Comparison of ENCODE assay signal across 35 cellular contexts in genomic region chr16:7340938-7341337, GRCh38. TPM values are rescaled to one million over a fixed set of nuclear protein-coding genes. Genes with fewer than 3 reads are reported as not detected.
"Had no signal": no experiment of that assay in that cellular context is flagged by ENCODE, and none has a peak within 500 bp of the region (broad histone marks: within the 10 kb centered on the region; RNA-seq: fewer than 3 reads in every experiment).

No MANE protein-coding gene starts in this region.

- H3K36me3 ChIP-seq: adrenal gland, brain microvascular endothelial cell, breast epithelium had no signal

- H3K4me1 ChIP-seq: adrenal gland, body of pancreas, breast epithelium had no signal

- H3K27me3 Mint-ChIP-seq: activated B cell treated with CpG ODN at 0.5 μM for 24 hours; activated CD4-positive, alpha-beta memory T cell treated with anti-CD3 and anti-CD28 coated beads for 36 hours; activated CD4-positive, alpha-beta T cell treated with anti-CD3 and anti-CD28 coated beads, Interleukin-2, amount 10 ng/mL, durations not matched to agents 24 days and 14 days; activated CD8-positive, alpha-beta T cell treated with anti-CD3 and anti-CD28 coated beads for 36 hours; activated naive CD4-positive, alpha-beta T cell treated with anti-CD3 and anti-CD28 coated beads, Interleukin-2, amount 10 ng/mL, durations not matched to agents 7 days and 5 days; activated naive CD8-positive, alpha-beta T cell treated with anti-CD3 and anti-CD28 coated beads for 36 hours; activated T-helper 17 cell treated with anti-CD3 and anti-CD28 coated beads, Interleukin-2, amount 50 U/mL, for 72 hours had no signal

- H3K9me3 ChIP-seq: adrenal gland, body of pancreas, breast epithelium had no signal

- H3K4me3 ChIP-seq: adrenal gland, body of pancreas, breast epithelium had no signal

- ATAC-seq: activated CD8-positive, alpha-beta T cell treated with anti-CD3 and anti-CD28 coated beads for 36 hours; activated naive CD4-positive, alpha-beta T cell treated with anti-CD3 and anti-CD28 coated beads, Interleukin-2, amount 50 U/mL, for 72 hours; activated T-cell treated with anti-CD3 and anti-CD28 coated beads, Interleukin-2, amount 50 U/mL, for 4 hours; activated T-cell treated with anti-CD3 and anti-CD28 coated beads, Interleukin-2, amount 50 U/mL, for 72 hours; activated T-helper 17 cell treated with anti-CD3 and anti-CD28 coated beads, Interleukin-2, amount 50 U/mL, for 72 hours; body of pancreas had no signal

- H3K27ac Mint-ChIP-seq: activated B cell treated with CpG ODN at 0.5 μM for 24 hours; activated CD4-positive, alpha-beta memory T cell treated with anti-CD3 and anti-CD28 coated beads for 36 hours; activated CD4-positive, alpha-beta T cell treated with anti-CD3 and anti-CD28 coated beads, Interleukin-2, amount 10 ng/mL, durations not matched to agents 24 days and 14 days; activated CD8-positive, alpha-beta T cell treated with anti-CD3 and anti-CD28 coated beads for 36 hours; activated naive CD4-positive, alpha-beta T cell treated with anti-CD3 and anti-CD28 coated beads, Interleukin-2, amount 10 ng/mL, durations not matched to agents 7 days and 5 days; activated naive CD4-positive, alpha-beta T cell treated with anti-CD3 and anti-CD28 coated beads, Interleukin-2, amount 50 U/mL, for 72 hours; activated naive CD8-positive, alpha-beta T cell treated with anti-CD3 and anti-CD28 coated beads for 36 hours; activated T-cell treated with anti-CD3 and anti-CD28 coated beads, Interleukin-2, amount 50 U/mL, for 72 hours; activated T-helper 1 cell treated with anti-CD3 and anti-CD28 coated beads, Interleukin-12 subunit alpha, Interleukin-12 subunit beta, Interleukin-2, Interleukin-4 antibody, amounts not matched to agents 30 ng/mL and 10 ng/mL and 1 ng/mL, durations not matched to agents 14 hours and 24 hours and 36 hours; activated T-helper 17 cell treated with anti-CD3 and anti-CD28 coated beads, Interleukin-2, amount 50 U/mL, for 72 hours; T-helper 1 cell treated with Interleukin-12 subunit alpha and Interleukin-12 subunit beta and Interleukin-4 antibody, amounts not matched to agents 30 μg/mL and 1 μg/mL, for 36 hours; T-helper 2 cell treated with Interferon-gamma antibody and Interleukin-4, amounts not matched to agents 5 μg/mL and 100 μg/mL, for 36 hours had no signal

- H3K36me3 Mint-ChIP-seq: activated CD4-positive, alpha-beta memory T cell treated with anti-CD3 and anti-CD28 coated beads for 36 hours; activated naive CD4-positive, alpha-beta T cell treated with anti-CD3 and anti-CD28 coated beads, Interleukin-2, amount 10 ng/mL, durations not matched to agents 7 days and 5 days; activated naive CD8-positive, alpha-beta T cell treated with anti-CD3 and anti-CD28 coated beads for 36 hours had no signal

- DNase-seq: activated B cell treated with CpG ODN at 0.5 μM for 24 hours; activated CD4-positive, alpha-beta memory T cell treated with anti-CD3 and anti-CD28 coated beads for 36 hours; activated CD4-positive, alpha-beta T cell treated with anti-CD3 and anti-CD28 coated beads for 4 hours; activated CD4-positive, alpha-beta T cell treated with anti-CD3 and anti-CD28 coated beads, Interleukin-2, amount 10 ng/mL, durations not matched to agents 24 days and 14 days; activated CD4-positive, alpha-beta T cell treated with anti-CD3 and anti-CD28 coated beads, Interleukin-2, amount 50 U/mL, for 1 hour; activated CD4-positive, alpha-beta T cell treated with anti-CD3 and anti-CD28 coated beads, Interleukin-2, amount 50 U/mL, for 4 hours; activated CD4-positive, CD25-positive, alpha-beta regulatory T cell treated with anti-CD3 and anti-CD28 coated beads, Interleukin-2, amount 50 U/mL, for 72 hours; activated CD8-positive, alpha-beta memory T cell treated with anti-CD3 and anti-CD28 coated beads, Interleukin-2, amount 50 U/mL, for 4 hours; activated CD8-positive, alpha-beta T cell treated with anti-CD3 and anti-CD28 coated beads for 36 hours; activated effector memory CD4-positive, alpha-beta T cell treated with anti-CD3 and anti-CD28 coated beads, Interleukin-2, amount 50 U/mL, for 16 hours; activated gamma-delta T cell treated with Interleukin-2 at 50 U/mL for 16 hours; activated naive CD4-positive, alpha-beta T cell; activated naive CD4-positive, alpha-beta T cell treated with anti-CD3 and anti-CD28 coated beads, Interleukin-2, amount 10 ng/mL, durations not matched to agents 7 days and 5 days; activated naive CD8-positive, alpha-beta T cell treated with anti-CD3 and anti-CD28 coated beads for 36 hours; activated T-cell treated with anti-CD3 and anti-CD28 coated beads for 4 hours; activated T-cell treated with anti-CD3 and anti-CD28 coated beads, Interleukin-2, amount 50 U/mL, for 1 hour; activated T-cell treated with anti-CD3 and anti-CD28 coated beads, Interleukin-2, amount 50 U/mL, for 4 hours; activated T-cell treated with anti-CD3 and anti-CD28 coated beads, Interleukin-2, amount 50 U/mL, for 72 hours; adrenal gland; amniotic stem cell; aorta; body of pancreas; brain microvascular endothelial cell; central memory CD4-positive, alpha-beta T cell; T-helper 1 cell; T-helper 2 cell; T-helper 9 cell had no signal

- H3K4me1 Mint-ChIP-seq: activated B cell treated with CpG ODN at 0.5 μM for 24 hours; activated CD4-positive, alpha-beta T cell treated with anti-CD3 and anti-CD28 coated beads, Interleukin-2, amount 10 ng/mL, durations not matched to agents 24 days and 14 days; activated naive CD4-positive, alpha-beta T cell treated with anti-CD3 and anti-CD28 coated beads, Interleukin-2, amount 10 ng/mL, durations not matched to agents 7 days and 5 days; activated naive CD8-positive, alpha-beta T cell treated with anti-CD3 and anti-CD28 coated beads for 36 hours; activated T-helper 17 cell treated with anti-CD3 and anti-CD28 coated beads, Interleukin-2, amount 50 U/mL, for 72 hours had no signal

- H3K4me3 Mint-ChIP-seq: activated B cell treated with CpG ODN at 0.5 μM for 24 hours; activated CD4-positive, alpha-beta memory T cell treated with anti-CD3 and anti-CD28 coated beads for 36 hours; activated CD4-positive, alpha-beta T cell treated with anti-CD3 and anti-CD28 coated beads, Interleukin-2, amount 10 ng/mL, durations not matched to agents 24 days and 14 days; activated CD8-positive, alpha-beta T cell treated with anti-CD3 and anti-CD28 coated beads for 36 hours; activated naive CD4-positive, alpha-beta T cell treated with anti-CD3 and anti-CD28 coated beads, Interleukin-2, amount 10 ng/mL, durations not matched to agents 7 days and 5 days; activated naive CD8-positive, alpha-beta T cell treated with anti-CD3 and anti-CD28 coated beads for 36 hours; activated T-cell treated with anti-CD3 and anti-CD28 coated beads, Interleukin-2, amount 50 U/mL, for 4 hours; activated T-cell treated with anti-CD3 and anti-CD28 coated beads, Interleukin-2, amount 50 U/mL, for 72 hours; activated T-helper 1 cell treated with anti-CD3 and anti-CD28 coated beads, Interleukin-12 subunit alpha, Interleukin-12 subunit beta, Interleukin-2, Interleukin-4 antibody, amounts not matched to agents 30 ng/mL and 10 ng/mL and 1 ng/mL, durations not matched to agents 14 hours and 24 hours and 36 hours; activated T-helper 17 cell treated with anti-CD3 and anti-CD28 coated beads, Interleukin-2, amount 50 U/mL, for 72 hours; T-helper 1 cell treated with Interleukin-12 subunit alpha and Interleukin-12 subunit beta and Interleukin-4 antibody, amounts not matched to agents 30 μg/mL and 1 μg/mL, for 36 hours; T-helper 2 cell treated with Interferon-gamma antibody and Interleukin-4, amounts not matched to agents 5 μg/mL and 100 μg/mL, for 36 hours had no signal

- H3K27me3 ChIP-seq: adrenal gland, body of pancreas, brain microvascular endothelial cell, breast epithelium had no signal

- H3K27ac ChIP-seq: adrenal gland, body of pancreas, brain microvascular endothelial cell, breast epithelium, VCaP had no signal

RNA-seq across cellular contexts. Expression of gene RBFOX1, which starts 8.3 kb away (rescaled TPM):
- total RNA-seq: activated B cell treated with CpG ODN at 0.5 μM for 24 hours; activated CD4-positive, alpha-beta memory T cell treated with anti-CD3 and anti-CD28 coated beads for 36 hours; activated CD4-positive, alpha-beta T cell treated with anti-CD3 and anti-CD28 coated beads, Interleukin-2, amount 10 ng/mL, durations not matched to agents 24 days and 14 days; activated CD8-positive, alpha-beta memory T cell treated with anti-CD3 and anti-CD28 coated beads for 36 hours; activated CD8-positive, alpha-beta T cell treated with anti-CD3 and anti-CD28 coated beads for 36 hours; activated naive CD4-positive, alpha-beta T cell treated with anti-CD3 and anti-CD28 coated beads, Interleukin-2, amount 50 U/mL, for 72 hours; activated naive CD8-positive, alpha-beta T cell treated with anti-CD3 and anti-CD28 coated beads for 36 hours; activated T-cell treated with anti-CD3 and anti-CD28 coated beads, Interleukin-2, amount 50 U/mL, for 4 hours; activated T-cell treated with anti-CD3 and anti-CD28 coated beads, Interleukin-2, amount 50 U/mL, for 72 hours; activated T-helper 1 cell treated with anti-CD3 and anti-CD28 coated beads, Interleukin-12 subunit alpha, Interleukin-12 subunit beta, Interleukin-2, Interleukin-4 antibody, amounts not matched to agents 30 ng/mL and 10 ng/mL and 1 ng/mL, durations not matched to agents 14 hours and 24 hours and 36 hours; activated T-helper 17 cell treated with anti-CD3 and anti-CD28 coated beads, Interleukin-2, amount 50 U/mL, for 72 hours; aorta; body of pancreas had no signal
